In the genomic region with DNA sequence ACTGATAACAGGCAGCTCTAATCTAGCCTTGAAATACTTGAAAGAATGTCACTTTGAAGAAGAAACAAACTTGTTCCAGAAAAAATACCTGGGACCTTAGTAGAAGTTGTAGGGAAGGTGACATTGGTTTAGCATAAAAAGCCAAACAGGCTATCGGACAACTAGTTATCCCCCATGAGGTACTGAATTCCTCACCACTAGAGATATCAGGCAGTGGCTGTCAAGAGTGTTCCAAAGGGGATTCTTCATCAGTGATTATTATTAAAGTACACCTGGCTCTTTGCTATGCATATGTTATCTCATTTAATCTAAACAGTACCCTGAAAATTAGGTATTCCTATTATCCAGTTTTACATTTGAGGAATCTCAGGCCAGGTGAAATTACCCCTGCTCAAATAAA, we compare ENCODE assay signal across 26 cellular contexts. TPM values are rescaled to one million over a fixed set of nuclear protein-coding genes. Genes with fewer than 3 reads are reported as not detected.
"Had no signal": no experiment of that assay in that cellular context is flagged by ENCODE, and none has a peak within 500 bp of the region (broad histone marks: within the 10 kb centered on the region; RNA-seq: fewer than 3 reads in every experiment).

No MANE protein-coding gene starts in this region.

- H3K4me3 ChIP-seq: esophagus squamous epithelium, lung, right lobe of liver, thoracic aorta, tibial nerve, upper lobe of left lung had no signal

- H3K9me3 ChIP-seq: esophagus squamous epithelium, right lobe of liver, thoracic aorta, tibial nerve, upper lobe of left lung had no signal

- ATAC-seq: effector memory CD8-positive, alpha-beta T cell; left colon; natural killer cell treated with Interleukin-12 subunit alpha and Interleukin-12 subunit beta and Interleukin-15 and Interleukin-18, amount 100 ng/mL, for 72 hours; right lobe of liver; stimulated activated memory B cell treated with anti-CD40 and anti-IgM and Interleukin-4, amounts not matched to agents 10 μg/mL and 1 μg/mL and 100 μg/mL, for 72 hours; stimulated activated naive CD8-positive, alpha-beta T cell treated with anti-CD3 and anti-CD28 coated beads, Interleukin-15, Interleukin-2, amounts not matched to agents 100 U/mL and 50 U/mL, for 24 hours had no signal

- H3K4me1 ChIP-seq: esophagus squamous epithelium, parathyroid adenoma, right lobe of liver, tibial nerve, upper lobe of left lung had no signal

- H3K27ac ChIP-seq: esophagus squamous epithelium, parathyroid adenoma, right lobe of liver, thoracic aorta, tibial nerve, upper lobe of left lung had no signal

- DNase-seq: cerebellar nuclear complex; cortex of kidney; effector memory CD8-positive, alpha-beta T cell; erythroblast; esophagus squamous epithelium; foreskin melanocyte; hippocampal formation; left colon; naive B cell; right lobe of liver; stimulated activated CD4-positive, alpha-beta T cell treated with anti-CD3 and anti-CD28 coated beads, Interleukin-2, amount 100 ng/mL, for 24 hours; stimulated activated CD4-positive, alpha-beta T cell treated with anti-CD3 and anti-CD28 coated beads, Interleukin-4, amount 100 ng/mL, for 24 hours; stimulated activated naive CD8-positive, alpha-beta T cell treated with anti-CD3 and anti-CD28 coated beads, Interleukin-15, Interleukin-2, amounts not matched to agents 100 U/mL and 50 U/mL, for 24 hours; substantia nigra; upper lobe of left lung had no signal

- H3K27me3 ChIP-seq: esophagus squamous epithelium, right lobe of liver, tibial nerve, upper lobe of left lung had no signal

RNA-seq across cellular contexts. Expression of gene LIN28A, which starts 48.5 kb away (rescaled TPM):
- total RNA-seq: dermis microvascular lymphatic vessel endothelial cell; esophagus squamous epithelium; kidney epithelial cell; left colon; liver; mononuclear cell; natural killer cell treated with Interleukin-12 subunit alpha and Interleukin-12 subunit beta and Interleukin-15 and Interleukin-18, amount 100 ng/mL, for 72 hours; osteoblast; thoracic aorta; tibial nerve had no signal
- polyA plus RNA-seq: liver, lung had no signal
